ENCODE assay signal across 1 cellular context in genomic region chr4:149884529-149885206, GRCh38.
TF ChIP-seq lines count a peak whose summit lies in the region.

No MANE protein-coding gene starts in this region.

TF ChIP-seq in SK-N-SH, 30 proteins besides CTCF, POLR2A, EP300 and RAD21 (continued from another document):
- TF ChIP-seq, protein P1, sequence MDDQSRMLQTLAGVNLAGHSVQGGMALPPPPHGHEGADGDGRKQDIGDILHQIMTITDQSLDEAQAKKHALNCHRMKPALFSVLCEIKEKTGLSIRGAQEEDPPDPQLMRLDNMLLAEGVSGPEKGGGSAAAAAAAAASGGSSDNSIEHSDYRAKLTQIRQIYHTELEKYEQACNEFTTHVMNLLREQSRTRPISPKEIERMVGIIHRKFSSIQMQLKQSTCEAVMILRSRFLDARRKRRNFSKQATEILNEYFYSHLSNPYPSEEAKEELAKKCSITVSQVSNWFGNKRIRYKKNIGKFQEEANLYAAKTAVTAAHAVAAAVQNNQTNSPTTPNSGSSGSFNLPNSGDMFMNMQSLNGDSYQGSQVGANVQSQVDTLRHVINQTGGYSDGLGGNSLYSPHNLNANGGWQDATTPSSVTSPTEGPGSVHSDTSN (IDR thresholded peaks at IDR 0.05), result no peak
- TF ChIP-seq TEAD4 (IDR thresholded peaks at IDR 0.05; ENCODE audit: borderline replicate concordance, insufficient read depth), result no peak
- no peak for TF ChIP-seq GABPA (IDR thresholded peaks at IDR 0.05; ENCODE audit: low read depth)
- TF ChIP-seq MEF2A (IDR thresholded peaks at IDR 0.05; ENCODE audit: borderline replicate concordance, low read depth), result no peak
- TF ChIP-seq MAX (IDR thresholded peaks at IDR 0.05; ENCODE audit: low read depth), result no peak
- no peak for TF ChIP-seq SIN3A (IDR thresholded peaks at IDR 0.05; ENCODE audit: borderline replicate concordance, low read depth, low read length)
- TF ChIP-seq YY1 (IDR thresholded peaks at IDR 0.05; ENCODE audit: low read depth), result no peak
- no peak for TF ChIP-seq ELF1 (IDR thresholded peaks at IDR 0.05)
- no peak for TF ChIP-seq RCOR1 (IDR thresholded peaks at IDR 0.05; ENCODE audit: low read length)
- TF ChIP-seq TAF1 (IDR thresholded peaks at IDR 0.05; ENCODE audit: borderline replicate concordance, low read depth, low read length), result no peak
- TF ChIP-seq POLR2AphosphoS5 (IDR thresholded peaks at IDR 0.05; ENCODE audit: low read depth, low read length), result no peak
- TF ChIP-seq REST (IDR thresholded peaks at IDR 0.05; ENCODE audit: low read depth, low read length), result no peak
- TF ChIP-seq NRF1 (IDR thresholded peaks at IDR 0.05; ENCODE audit: low read depth, low read length), result no peak
- TF ChIP-seq MXI1 (IDR thresholded peaks at IDR 0.05; ENCODE audit: low read depth, low read length), result no peak
- TF ChIP-seq EZH2phosphoT487 (IDR thresholded peaks at IDR 0.05; ENCODE audit: borderline replicate concordance, low read depth), result no peak
